In the genomic region with DNA sequence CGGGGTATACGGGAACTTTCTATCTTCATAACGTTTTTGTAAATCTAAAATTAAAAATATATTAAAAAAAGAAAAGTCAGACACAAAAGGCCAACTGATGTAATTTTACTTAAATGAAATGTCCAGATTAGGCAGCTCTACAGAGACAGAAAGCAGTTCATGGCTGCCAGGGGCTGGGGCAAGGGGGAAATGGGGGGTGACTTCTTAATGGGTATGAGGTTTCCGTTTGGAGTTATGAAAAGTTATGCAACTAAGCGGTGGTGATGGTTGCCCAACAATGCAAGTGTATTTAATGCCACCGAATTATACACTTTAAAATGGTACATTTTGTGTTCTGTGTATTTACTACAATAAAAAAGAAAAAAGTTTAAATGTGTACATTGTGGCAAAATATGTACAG, we compare ENCODE assay signal across 20 cellular contexts.
DNase-seq lines count a peak whose midpoint lies in the region; ATAC-seq and TF ChIP-seq lines count a peak whose summit lies in the region.
"Had no signal": no experiment of that assay in that cellular context is flagged by ENCODE, and none has a peak within 500 bp of the region (broad histone marks: within the 10 kb centered on the region; RNA-seq: fewer than 3 reads in every experiment).

No MANE protein-coding gene starts in this region.

- H2BK120ac ChIP-seq in trophoblast cell (ENCODE audit: insufficient read depth, low read length, poor library complexity) = no peak overlapping the region

- no peak overlapping the region for H3K9ac ChIP-seq in trophoblast cell (ENCODE audit: low read length)

- no peak overlapping the region for H3K4me2 ChIP-seq in trophoblast cell (ENCODE audit: low read length)

- H3K18ac ChIP-seq in trophoblast cell (ENCODE audit: low read length) = no peak overlapping the region

- no peaks in the 10 kb centered on the region for H3K9me3 ChIP-seq in sigmoid colon
- peaks cover 2% of the 10 kb centered on the region for H3K9me3 ChIP-seq in trophoblast cell (ENCODE audit: insufficient read depth, low read depth, low read length)

- no peak for ATAC-seq in esophagus mucosa
- ATAC-seq: T-helper 17 cell had no signal

- no peak overlapping the region for H3K4ac ChIP-seq in trophoblast cell (ENCODE audit: low read depth, low read length)

- H3K27me3 ChIP-seq in HL-60 (ENCODE audit: insufficient read depth, poor library complexity, severe bottlenecking) (no peaks in the 10 kb centered on the region), sigmoid colon (no peaks in the 10 kb centered on the region), trophoblast cell (ENCODE audit: insufficient read depth, low read length) (no peaks in the 10 kb centered on the region)

- H3K36me3 ChIP-seq in sigmoid colon = no peaks in the 10 kb centered on the region
- no peaks in the 10 kb centered on the region for H3K36me3 ChIP-seq in trophoblast cell (ENCODE audit: control insufficient read depth in 1 of 2, insufficient read depth in 2 of 2, low read length in 2 of 2)

- no peak overlapping the region for H2AFZ ChIP-seq in trophoblast cell (ENCODE audit: insufficient read depth, low read length, poor library complexity)

- no peak overlapping the region for H3K4me3 ChIP-seq in HL-60 (replicated peaks; ENCODE audit: insufficient read depth, low read length)
- H3K4me3 ChIP-seq in sigmoid colon = no peak overlapping the region
- no peak overlapping the region for H3K4me3 ChIP-seq in trophoblast cell (ENCODE audit: low read depth, low read length)

- H2BK5ac ChIP-seq in trophoblast cell (ENCODE audit: low read depth, low read length, poor library complexity) = no peak overlapping the region

- peak; percentile 83 to 91 for DNase-seq in HL-60 (ENCODE audit: low read depth in 1 of 2, low spot score in 1 of 2)
- peak; percentile 89 for DNase-seq in MV-4-11 (lab: John Stamatoyannopoulos, UW)
- peak; percentile 90 for DNase-seq in SIG-M5 treated with dmso at 0.1 percent for 504 hours (lab: John Stamatoyannopoulos, UW; ENCODE audit: unreplicated experiment)
- peak; percentile 15 for DNase-seq in sigmoid colon
- no peak for DNase-seq in HPDE6-E6E7 (ENCODE audit: extremely low spot score)
- DNase-seq in trophoblast cell = no peak
- DNase-seq: ACHN, DMS 273 treated with DMSO at 0.1 percent for 48 hours, DND-41, H9, NCI-H1048, NCI-H1436 treated with DMSO at 0.1 percent for 48 hours, NCI-H2029, NCI-H345, NCI-H526, OCI-M1, SHP77, T-helper 17 cell had no signal

- no peak overlapping the region for H4K12ac ChIP-seq in trophoblast cell (ENCODE audit: low read depth, low read length)

- H3K23ac ChIP-seq in trophoblast cell (ENCODE audit: low read length) = no peak overlapping the region

- H3K4me1 ChIP-seq in sigmoid colon (no peaks in the 10 kb centered on the region), trophoblast cell (ENCODE audit: control insufficient read depth in 1 of 2, insufficient read depth in 2 of 2, low read length in 2 of 2) (no peaks in the 10 kb centered on the region)

- H4K8ac ChIP-seq in trophoblast cell (ENCODE audit: low read depth, low read length) = no peak overlapping the region

- H3K79me2 ChIP-seq in trophoblast cell (ENCODE audit: control insufficient read depth, insufficient read depth, low read length, poor library complexity) = no peaks in the 10 kb centered on the region

- no peak overlapping the region for H2BK12ac ChIP-seq in trophoblast cell (ENCODE audit: low read length)

- no peak for TF ChIP-seq EP300 in sigmoid colon (IDR thresholded peaks at IDR 0.05)

- H3K27ac ChIP-seq in HL-60 (replicated peaks) (peak overlapping the region; percentile 22; the same call in 1 of the 2 replicates), sigmoid colon (no peak overlapping the region), trophoblast cell (ENCODE audit: low read depth, low read length) (no peak overlapping the region)
- H3K27ac ChIP-seq: C4-2B had no signal

- H3K79me1 ChIP-seq in trophoblast cell (ENCODE audit: low read length) = no peaks in the 10 kb centered on the region

- WGBS in sigmoid colon, 2 donors = 80 to 87% methylated on average over 6 of the region's 6 CpGs
- no CpG with 5 or more reads among the region's 6 CpGs for WGBS in trophoblast cell (ENCODE audit: extremely low coverage, insufficient coverage, insufficient read length)

- H3K14ac ChIP-seq in trophoblast cell (ENCODE audit: low read length) = no peak overlapping the region

- intact Hi-C loops in sigmoid colon (cut with DNase I) = no loop called here

- TF ChIP-seq CTCF in HL-60 (IDR thresholded peaks at IDR 0.05; ENCODE audit: insufficient read depth, low read length) (no peak), sigmoid colon (IDR thresholded peaks at IDR 0.05) (no peak)

- no peak overlapping the region for H2AK5ac ChIP-seq in trophoblast cell (ENCODE audit: low read length)

- H4K91ac ChIP-seq in trophoblast cell (ENCODE audit: low read depth, low read length) = no peak overlapping the region

- no peak for TF ChIP-seq POLR2A in sigmoid colon (IDR thresholded peaks at IDR 0.05)

Comparison
In these comparisons a context has a peak if more than half of its experiments do, and no peak if none do; other contexts are left out.
1. DNase-seq: peak in HL-60 (2 of 2), MV-4-11 (single experiment), SIG-M5 treated with dmso at 0.1 percent for 504 hours (single experiment) and sigmoid colon (single experiment); none in HPDE6-E6E7 (single experiment) and trophoblast cell (0 of 2).